Comparison of ENCODE assay signal across 21 cellular contexts in the genomic region with DNA sequence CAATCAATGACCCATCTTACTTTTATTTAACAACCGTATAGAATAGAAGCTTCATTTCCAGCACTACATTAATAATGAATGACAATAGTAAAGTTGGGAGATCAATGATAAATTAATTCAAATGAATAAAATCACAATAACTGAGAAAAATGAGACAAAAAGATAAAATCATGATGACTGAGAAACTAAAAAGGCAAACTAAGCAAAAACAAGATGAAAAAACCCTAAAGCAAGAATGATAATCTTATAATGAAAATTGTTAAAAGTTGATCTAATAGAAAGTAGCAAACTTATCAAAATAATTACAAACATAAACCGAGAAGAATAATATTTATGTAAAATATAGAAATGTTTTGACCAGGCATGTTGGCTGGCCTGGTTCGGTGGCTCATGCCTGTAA.
DNase-seq lines count a peak whose midpoint lies in the region; FAIRE-seq and TF ChIP-seq lines count a peak whose summit lies in the region.
"Had no signal": no experiment of that assay in that cellular context is flagged by ENCODE, and none has a peak within 500 bp of the region (broad histone marks: within the 10 kb centered on the region; RNA-seq: fewer than 3 reads in every experiment).

No MANE protein-coding gene starts in this region.

- H3K36me3 ChIP-seq in osteoblast (ENCODE audit: insufficient read depth, low read length) (no peaks in the 10 kb centered on the region), H7 (replicated peaks; ENCODE audit: control insufficient read depth, insufficient read depth, low read length) (no peaks in the 10 kb centered on the region)
- H3K36me3 ChIP-seq: BLaER1 treated with 17β-estradiol and CSF1 and Interleukin-3, amounts not matched to agents 10 nM and 100 nM had no signal

- H3K27me3 ChIP-seq in osteoblast (ENCODE audit: insufficient read depth, low read length) (no peaks in the 10 kb centered on the region), H7 (ENCODE audit: control insufficient read depth, insufficient read depth, low read length) (no peaks in the 10 kb centered on the region)
- H3K27me3 ChIP-seq: BLaER1 treated with 17β-estradiol and CSF1 and Interleukin-3, amounts not matched to agents 10 nM and 100 nM had no signal

- H3K27ac ChIP-seq in osteoblast (ENCODE audit: low read depth, low read length) = no peak overlapping the region
- H3K27ac ChIP-seq: A549; BLaER1 treated with 17β-estradiol and CSF1 and Interleukin-3, amounts not matched to agents 10 nM and 100 nM; C4-2B had no signal

- H3K9me3 ChIP-seq in osteoblast (ENCODE audit: low read depth, low read length) = no peaks in the 10 kb centered on the region
- H3K9me3 ChIP-seq: A549; BLaER1 treated with 17β-estradiol and CSF1 and Interleukin-3, amounts not matched to agents 10 nM and 100 nM; Caco-2 had no signal

- TF ChIP-seq CTCF in osteoblast (IDR thresholded peaks at IDR 0.05; ENCODE audit: extremely low read depth, low read depth, low read length) = no peak

- H3K4me3 ChIP-seq in osteoblast (ENCODE audit: insufficient read depth, low read length) (no peak overlapping the region), H7 (ENCODE audit: insufficient read depth, low read depth, low read length) (no peak overlapping the region)
- H3K4me3 ChIP-seq: A549; BLaER1 treated with 17β-estradiol and CSF1 and Interleukin-3, amounts not matched to agents 10 nM and 100 nM; GM12878 had no signal

- DNase-seq in osteoblast (ENCODE audit: insufficient read length, low spot score, missing footprints) = no peak
- no peak for DNase-seq in H7
- no peak for DNase-seq in NCI-H82 treated with DMSO at 0.1 percent for 48 hours (lab: John Stamatoyannopoulos, UW; ENCODE audit: unreplicated experiment)
- DNase-seq: 8988T; AML-193; Caco-2; Calu3; CD4-positive, alpha-beta T cell; CD8-positive, alpha-beta T cell; DMS79 treated with DMSO at 0.1 percent for 48 hours; GDM1 had no signal

- H4K20me1 ChIP-seq in osteoblast (ENCODE audit: insufficient read depth, low read length) = no peaks in the 10 kb centered on the region
- H4K20me1 ChIP-seq: BLaER1 treated with 17β-estradiol and CSF1 and Interleukin-3, amounts not matched to agents 10 nM and 100 nM had no signal

- H2AFZ ChIP-seq in osteoblast (ENCODE audit: low read length) = no peak overlapping the region

- FAIRE-seq in A204.1 (lab: Jason Lieb, UNC) (peak; percentile 78), G401.6 (lab: Jason Lieb, UNC) (peak; percentile 41), colon (lab: Jason Lieb, UNC) (peak; percentile 53)
- FAIRE-seq: A549, D721Med, GM12878, GM12892, GM18507 had no signal

- H3K4me1 ChIP-seq in osteoblast (ENCODE audit: insufficient read depth, low read length) = no peaks in the 10 kb centered on the region
- H3K4me1 ChIP-seq: A549, Caco-2 had no signal

- no peak overlapping the region for H3K4me2 ChIP-seq in osteoblast (ENCODE audit: insufficient read depth, low read length)
- H3K4me2 ChIP-seq: A549; BLaER1 treated with 17β-estradiol and CSF1 and Interleukin-3, amounts not matched to agents 10 nM and 100 nM had no signal

- H3K79me2 ChIP-seq in osteoblast (ENCODE audit: insufficient read depth, low read length) = no peaks in the 10 kb centered on the region
